In the genomic region with DNA sequence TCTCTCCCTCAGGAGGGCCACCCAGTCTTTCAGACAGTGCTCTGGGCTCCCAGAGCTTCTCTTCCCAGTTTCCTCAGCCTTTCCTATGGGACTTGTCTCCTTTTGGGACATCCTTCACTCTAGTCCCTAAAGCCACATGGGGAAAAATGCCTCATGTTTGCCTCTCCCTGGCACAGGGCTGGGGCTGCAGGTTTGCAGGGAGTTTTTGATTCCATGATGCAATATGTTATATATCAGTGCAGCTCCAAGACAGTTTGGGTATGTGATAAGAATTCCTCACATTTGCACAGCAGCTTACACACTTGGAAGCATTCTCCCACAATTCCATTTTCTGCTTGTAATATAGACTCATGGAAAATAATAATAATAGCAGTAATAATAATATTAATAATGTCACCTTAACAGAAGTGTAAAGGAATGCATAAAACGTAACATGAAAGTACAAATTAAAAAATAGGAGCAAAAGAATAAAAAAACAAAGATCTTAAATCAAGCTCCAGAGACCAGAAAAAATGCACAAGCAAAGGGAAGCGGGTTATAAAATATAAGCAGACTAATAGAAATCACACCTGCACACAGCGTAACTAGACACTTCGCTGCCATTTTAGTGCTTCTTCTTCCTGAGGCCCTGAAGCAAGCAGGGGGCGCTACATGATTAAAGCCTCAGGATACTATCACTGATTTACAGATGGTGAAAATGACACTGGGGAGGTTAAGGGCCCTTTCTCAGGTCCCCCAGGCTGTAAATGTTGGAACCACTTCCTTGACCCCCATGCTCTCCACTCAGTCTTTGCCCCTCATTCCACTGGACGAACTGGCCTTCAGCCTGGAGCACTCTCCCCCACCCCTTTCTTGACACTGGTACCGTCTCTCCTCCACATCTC, we compare ENCODE assay signal across 9 cellular contexts.
DNase-seq lines count a peak whose midpoint lies in the region; ATAC-seq and TF ChIP-seq lines count a peak whose summit lies in the region.
"Had no signal": no experiment of that assay in that cellular context is flagged by ENCODE, and none has a peak within 500 bp of the region (broad histone marks: within the 10 kb centered on the region; RNA-seq: fewer than 3 reads in every experiment).

No MANE protein-coding gene starts in this region.

- H3K4me2 ChIP-seq in SK-N-SH = no peak overlapping the region

- H2AFZ ChIP-seq in SK-N-SH (ENCODE audit: low read depth) = no peak overlapping the region

- H3K4me1 ChIP-seq in SK-N-SH (ENCODE audit: control insufficient read depth in 1 of 2, insufficient read depth in 2 of 2, low read depth in 1 of 2, low read length in 1 of 2) (peaks cover 16 to 33% of the 10 kb centered on the region in 2 experiments), right cardiac atrium (ENCODE audit: control insufficient read depth, insufficient read depth, low read length) (peaks cover 47% of the 10 kb centered on the region), tibial nerve (peaks cover 0 to 48% (median 26%) of the 10 kb centered on the region in 4 donors)

- no peak for ATAC-seq in right cardiac atrium
- no peak for ATAC-seq in HG02981 (IDR thresholded peaks at IDR 0.05; ENCODE audit: unreplicated experiment)
- no peak for ATAC-seq in HG03196 (IDR thresholded peaks at IDR 0.05; ENCODE audit: unreplicated experiment)

- TF ChIP-seq RAD21 in SK-N-SH (IDR thresholded peaks at IDR 0.05; ENCODE audit: low read length) = peak; percentile 51

- H3K4me3 ChIP-seq in SK-N-SH (ENCODE audit: low read depth in 2 of 2, low read length in 1 of 2) (no peak overlapping the region), right cardiac atrium (ENCODE audit: low read length) (no peak overlapping the region), tibial nerve (no peak overlapping the region)

- no peaks in the 10 kb centered on the region for H3K36me3 ChIP-seq in SK-N-SH (replicated peaks in 1 of 2; ENCODE audit: control insufficient read depth in 1 of 2, insufficient read depth in 2 of 2, low read length in 1 of 2)
- no peaks in the 10 kb centered on the region for H3K36me3 ChIP-seq in tibial nerve

- peaks cover 34% of the 10 kb centered on the region for H3F3A ChIP-seq in SK-N-SH (replicated peaks; ENCODE audit: insufficient read depth)

- H3K9me3 ChIP-seq in SK-N-SH (no peaks in the 10 kb centered on the region), right cardiac atrium (ENCODE audit: control insufficient read depth, low read length) (no peaks in the 10 kb centered on the region), tibial nerve (no peaks in the 10 kb centered on the region)

- H3K27me3 ChIP-seq in SK-N-SH (ENCODE audit: insufficient read depth) (no peaks in the 10 kb centered on the region), right cardiac atrium (ENCODE audit: control insufficient read depth, insufficient read depth) (no peaks in the 10 kb centered on the region), tibial nerve (no peaks in the 10 kb centered on the region)

- H3K27ac ChIP-seq in SK-N-SH (ENCODE audit: low read depth in 2 of 2, low read length in 1 of 2) = peak overlapping the region in 1 of 2 experiments; percentile 97; a peak in 2 of 4 replicates
- H3K27ac ChIP-seq in right cardiac atrium (ENCODE audit: low read length) = peak overlapping the region; percentile 80
- H3K27ac ChIP-seq in tibial nerve = peak overlapping the region in 3 of 4 donors; percentile 72 to 87 (median 85)
- H3K27ac ChIP-seq: C4-2B had no signal

- no peak for TF ChIP-seq EP300 in SK-N-SH (IDR thresholded peaks at IDR 0.05; ENCODE audit: borderline replicate concordance in 1 of 2, low read depth in 1 of 2, low read length in 1 of 2)
- no peak for TF ChIP-seq EP300 in tibial nerve (IDR thresholded peaks at IDR 0.05)

- CTCF ChIA-PET in SK-N-SH (lab: Yijun Ruan, JAX) = interaction anchor here (0.8 to 52.5 kb wide), 9 partner anchors 13 to 128 kb away, joined by 3 to 1751 read pairs (median 4); a partner anchor contains a TSS

- POLR2A ChIA-PET in SK-N-SH (lab: Yijun Ruan, JAX) = interaction anchor here (1.2 kb wide), 1 partner anchor 102 kb away, joined by 3 read pairs; a partner anchor contains a TSS

- H4K20me1 ChIP-seq in SK-N-SH (ENCODE audit: insufficient read depth) = no peaks in the 10 kb centered on the region

- H3K79me2 ChIP-seq in SK-N-SH (ENCODE audit: insufficient read depth) = no peaks in the 10 kb centered on the region

- H3K9me2 ChIP-seq in SK-N-SH = no peaks in the 10 kb centered on the region

- TF ChIP-seq CTCF in SK-N-SH (IDR thresholded peaks at IDR 0.05) (peak; percentile 62), tibial nerve (IDR thresholded peaks at IDR 0.05) (peak in 3 of 5 experiments; percentile 12 to 23 (median 15))

- DNase-seq in NOMO-1 (lab: John Stamatoyannopoulos, UW; ENCODE audit: unreplicated experiment in 2 of 2) (peak; percentile 17 to 26), NOMO-1 treated with dmso at 0.1 percent for 144 hours (lab: John Stamatoyannopoulos, UW; ENCODE audit: unreplicated experiment) (no peak), SK-N-SH (no peak), right cardiac atrium (no peak), tibial nerve (ENCODE audit: low spot score in 2 of 2) (no peak)
- DNase-seq in effector CD8-positive, alpha-beta T cell (lab: John Stamatoyannopoulos, UW) = no peak

- no peak for TF ChIP-seq POLR2A in tibial nerve (IDR thresholded peaks at IDR 0.05)

- intact Hi-C loops in right cardiac atrium (cut with DNase I) = loop anchor here in 2 of 4 donors (5.0 to 10.0 kb wide), 2 partner anchors 46 to 103 kb away; a partner anchor contains a TSS

- 93% methylated on average over 7 of the region's 7 CpGs for WGBS in SK-N-SH (ENCODE audit: low lambda C conversion rate)
- WGBS in right cardiac atrium = 79% methylated on average over 7 of the region's 7 CpGs
- 82 to 83% methylated on average over 7 of the region's 7 CpGs for WGBS in tibial nerve, 2 donors

- no peak overlapping the region for H3K9ac ChIP-seq in SK-N-SH

TF ChIP-seq in SK-N-SH, 30 proteins besides CTCF, POLR2A, EP300 and RAD21:
- no peak for TF ChIP-seq ELF1 (IDR thresholded peaks at IDR 0.05)
- no peak for TF ChIP-seq GATA2 (CRISPR knock-in tag; IDR thresholded peaks at IDR 0.05)
- no peak for TF ChIP-seq RFX5 (IDR thresholded peaks at IDR 0.05; ENCODE audit: low read length)
- no peak for TF ChIP-seq GABPA (IDR thresholded peaks at IDR 0.05; ENCODE audit: low read depth)
- TF ChIP-seq SIN3A (IDR thresholded peaks at IDR 0.05; ENCODE audit: borderline replicate concordance, low read depth, low read length) = no peak
- no peak for TF ChIP-seq TEAD4 (IDR thresholded peaks at IDR 0.05; ENCODE audit: borderline replicate concordance, insufficient read depth)
- TF ChIP-seq SMC3 (IDR thresholded peaks at IDR 0.05; ENCODE audit: low read depth, low read length) = peak; percentile 41
TF ChIP-seq in SK-N-SH: peak in this region for 1.

Comparison
In these comparisons a context has a peak if more than half of its experiments do, and no peak if none do; other contexts are left out.
1. DNase-seq: peak in NOMO-1 (2 of 2); none in NOMO-1 treated with dmso at 0.1 percent for 144 hours (single experiment), SK-N-SH (single experiment), right cardiac atrium (0 of 3), tibial nerve (0 of 2) and effector CD8-positive, alpha-beta T cell (single experiment).